Comparison of ENCODE assay signal across 1 cellular context in genomic region chr10:44933451-44933850, GRCh38.
TF ChIP-seq lines count a peak whose summit lies in the region.

No MANE protein-coding gene starts in this region.

TF ChIP-seq in GM12878, 131 proteins besides CTCF, POLR2A, EP300 and RAD21:
- TF ChIP-seq DPF2 (IDR thresholded peaks at IDR 0.05), result no peak
- no peak for TF ChIP-seq MTA2 (IDR thresholded peaks at IDR 0.05; ENCODE audit: low read depth)
- no peak for TF ChIP-seq CHD4 (IDR thresholded peaks at IDR 0.05)
- TF ChIP-seq ZNF384 (IDR thresholded peaks at IDR 0.05; ENCODE audit: borderline replicate concordance, low read depth, low read length), result no peak
- TF ChIP-seq CUX1 (IDR thresholded peaks at IDR 0.05; ENCODE audit: insufficient replicate concordance, low read depth, low read length), result no peak
- TF ChIP-seq NFIC (IDR thresholded peaks at IDR 0.05; ENCODE audit: low read depth, low read length), result no peak
- TF ChIP-seq EGR1 (IDR thresholded peaks at IDR 0.05; ENCODE audit: borderline replicate concordance in 1 of 2, low read depth in 2 of 2, low read length in 2 of 2), result no peak
- no peak for TF ChIP-seq RBBP5 (conservative IDR thresholded peaks at IDR 0.05)
- no peak for TF ChIP-seq TCF7 (IDR thresholded peaks at IDR 0.05; ENCODE audit: borderline replicate concordance)
- no peak for TF ChIP-seq MAX (IDR thresholded peaks at IDR 0.05; ENCODE audit: low read depth, low read length)
- no peak for TF ChIP-seq ZBTB4 (CRISPR knock-in tag; IDR thresholded peaks at IDR 0.05)
- TF ChIP-seq HDGF (IDR thresholded peaks at IDR 0.05), result no peak
- TF ChIP-seq BCL3 (IDR thresholded peaks at IDR 0.05; ENCODE audit: borderline replicate concordance, insufficient read depth, low read depth, low read length, poor library complexity, severe bottlenecking), result no peak
- no peak for TF ChIP-seq PBX3 (IDR thresholded peaks at IDR 0.05; ENCODE audit: insufficient replicate concordance, low read depth, low read length)
- no peak for TF ChIP-seq SREBF1 (IDR thresholded peaks at IDR 0.05; ENCODE audit: low read length)
- TF ChIP-seq E2F4 (IDR thresholded peaks at IDR 0.05; ENCODE audit: low read depth, low read length), result no peak
